In genomic region chr17:8892338-8892690, GRCh38 we compare ENCODE assay signal across 14 cellular contexts. TPM values are rescaled to one million over a fixed set of nuclear protein-coding genes. Genes with fewer than 3 reads are reported as not detected.
DNase-seq lines count a peak whose midpoint lies in the region; ATAC-seq and TF ChIP-seq lines count a peak whose summit lies in the region.
"Had no signal": no experiment of that assay in that cellular context is flagged by ENCODE, and none has a peak within 500 bp of the region (broad histone marks: within the 10 kb centered on the region; RNA-seq: fewer than 3 reads in every experiment).

No MANE protein-coding gene starts in this region.

- no peaks in the 10 kb centered on the region for H3K27me3 ChIP-seq in mammary epithelial cell (ENCODE audit: insufficient read depth, low read length)

- no peak overlapping the region for H3K4me2 ChIP-seq in mammary epithelial cell (ENCODE audit: insufficient read depth, low read depth, low read length)

- CTCF ChIA-PET in RWPE1 (lab: Yijun Ruan, JAX) (interaction anchor here (0.5 kb wide), 1 partner anchor 144 kb away, joined by 3 read pairs; no protein-coding TSS in a partner anchor), mammary epithelial cell (lab: Charles Lee; ENCODE audit: low non-redundant PET) (interaction anchor here (0.6 kb wide), 1 partner anchor 93 kb away, joined by 5 read pairs; no protein-coding TSS in a partner anchor)

- no peaks in the 10 kb centered on the region for H3K36me3 ChIP-seq in mammary epithelial cell (ENCODE audit: insufficient read depth, low read length)
- H3K36me3 ChIP-seq: sigmoid colon had no signal

- ATAC-seq in HG03060 (IDR thresholded peaks at IDR 0.05; ENCODE audit: low read depth, unreplicated experiment), result peak; percentile 54
- ATAC-seq in activated naive CD4-positive, alpha-beta T cell treated with anti-CD3 and anti-CD28 coated beads, Interleukin-2, amount 50 U/mL, for 72 hours, result peak; percentile 70 to 73
- ATAC-seq in left cardiac atrium, result no peak

- no peaks in the 10 kb centered on the region for H3K9me3 ChIP-seq in mammary epithelial cell (replicated peaks; ENCODE audit: insufficient read depth, low read length)
- H3K9me3 ChIP-seq: sigmoid colon had no signal

- no peaks in the 10 kb centered on the region for H3K9me3 Mint-ChIP-seq in activated naive CD4-positive, alpha-beta T cell treated with anti-CD3 and anti-CD28 coated beads, Interleukin-2, amount 50 U/mL, for 72 hours

- H3K4me1 ChIP-seq in mammary epithelial cell (ENCODE audit: insufficient read depth, low read length), result no peaks in the 10 kb centered on the region

- BruUV-seq in mammary epithelial cell (replicated peaks; lab: Mats Ljungman, UMichigan), result no TSS peak

- H4K20me1 ChIP-seq in mammary epithelial cell (ENCODE audit: insufficient read depth, low read length), result no peaks in the 10 kb centered on the region

- no peak overlapping the region for H2AFZ ChIP-seq in mammary epithelial cell (ENCODE audit: low read depth, low read length)

- H3K36me3 Mint-ChIP-seq in activated naive CD4-positive, alpha-beta T cell treated with anti-CD3 and anti-CD28 coated beads, Interleukin-2, amount 50 U/mL, for 72 hours, result peaks cover 7 to 30% of the 10 kb centered on the region in 2 donors

- intact Hi-C loops in left cardiac atrium (cut with DNase I), result loop anchor here in 1 of 2 donors (5.0 kb wide), 1 partner anchor 85 kb away; no protein-coding TSS in a partner anchor
- intact Hi-C loops in mammary epithelial cell (cut with micrococcal nuclease), result no loop called here

- H3K27ac ChIP-seq in RWPE1 (no peak overlapping the region), mammary epithelial cell (ENCODE audit: insufficient read depth, low read depth, low read length) (no peak overlapping the region)
- H3K27ac ChIP-seq: C4-2B, sigmoid colon, VCaP had no signal

- TF ChIP-seq CTCF in GM13976 (IDR thresholded peaks at IDR 0.05; ENCODE audit: borderline replicate concordance, control extremely low read depth, extremely low read depth, insufficient read depth, missing control alignments), result no peak
- no peak for TF ChIP-seq CTCF in RWPE1 (conservative IDR thresholded peaks at IDR 0.05; ENCODE audit: low read depth)
- TF ChIP-seq CTCF in mammary epithelial cell (conservative IDR thresholded peaks at IDR 0.05 in 1 of 2, IDR thresholded peaks at IDR 0.05 in 1 of 2; ENCODE audit: extremely low read depth in 1 of 2, insufficient read depth in 1 of 2, low read depth in 1 of 2, low read length in 2 of 2), result no peak

- in situ Hi-C loops in GM13976 (cut with MboI; ENCODE audit: low sequenced_read_pairs, unreplicated experiment) (loop anchor here (10.0 kb wide), 1 partner anchor 138 kb away; the partner anchor contains the start of gene SPDYE4), mammary epithelial cell (cut with MboI; ENCODE audit: low sequenced_read_pairs in 2 of 2) (loop anchor here (10.0 kb wide), 2 partner anchors 98 to 138 kb away; partner anchors contain the start of genes MFSD6L (in 1 of the 2) and SPDYE4 (in 1 of the 2))

- POLR2A ChIA-PET in RWPE1 (lab: Yijun Ruan, JAX; ENCODE audit: low non-redundant PET), result no interaction called here

- H3K79me2 ChIP-seq in mammary epithelial cell (ENCODE audit: insufficient read depth, low read length), result no peaks in the 10 kb centered on the region

- DNase-seq in CD1c-positive myeloid dendritic cell (ENCODE audit: extremely low spot score), result peak; percentile 61
- peak; percentile 77 for DNase-seq in GM13976 (ENCODE audit: low spot score)
- no peak for DNase-seq in activated naive CD4-positive, alpha-beta T cell treated with anti-CD3 and anti-CD28 coated beads, Interleukin-2, amount 50 U/mL, for 72 hours (ENCODE audit: low spot score in 2 of 2)
- DNase-seq in left cardiac atrium, result no peak
- no peak for DNase-seq in T-helper 9 cell
- no peak for DNase-seq in RWPE1 (ENCODE audit: low spot score)
- no peak for DNase-seq in mammary epithelial cell
- DNase-seq: amygdala, NCI-H1436 treated with DMSO at 0.1 percent for 48 hours, sigmoid colon had no signal

- H3K4me3 ChIP-seq in mammary epithelial cell (replicated peaks in 1 of 3; ENCODE audit: insufficient read depth in 1 of 3, low read depth in 2 of 3, low read length in 3 of 3), result no peak overlapping the region
- H3K4me3 ChIP-seq: sigmoid colon had no signal

- WGBS in mammary epithelial cell (ENCODE audit: low coverage, missing lambda C conversion rate), result 87% methylated on average over 6 of the region's 6 CpGs

- H3K27ac Mint-ChIP-seq in activated naive CD4-positive, alpha-beta T cell treated with anti-CD3 and anti-CD28 coated beads, Interleukin-2, amount 50 U/mL, for 72 hours, result peak overlapping the region in 1 of 2 donors; percentile 85

- dilution Hi-C loops in mammary epithelial cell (cut with HindIII; ENCODE audit: low sequenced_read_pairs), result no loop called here

- no peak overlapping the region for H3K9ac ChIP-seq in mammary epithelial cell (ENCODE audit: insufficient read depth, low read length)

RNA-seq across cellular contexts. Expression of gene PIK3R6, which starts 24.8 kb away (rescaled TPM):
- total RNA-seq in activated naive CD4-positive, alpha-beta T cell treated with anti-CD3 and anti-CD28 coated beads, Interleukin-2, amount 50 U/mL, for 72 hours, result 1 to 10 TPM in 1 of 2 donors, under 1 TPM in 1; 0.23 to 4.3 TPM
- total RNA-seq in left cardiac atrium, result 1 to 10 TPM in 1 of 2 donors, under 1 TPM in 1; 0.79 to 1.1 TPM
- under 1 TPM in 1 of 2 donors, not detected in 1; under 0.01 TPM for total RNA-seq in mammary epithelial cell
- 0.07 TPM for polyA plus RNA-seq in mammary epithelial cell
- polyA minus RNA-seq in mammary epithelial cell, result not detected
- total RNA-seq: endothelial cell of umbilical vein had no signal
- polyA plus RNA-seq: endothelial cell of umbilical vein had no signal

Comparison
In these comparisons a context has a peak if more than half of its experiments do, and no peak if none do; other contexts are left out.
1. DNase-seq: peak in CD1c-positive myeloid dendritic cell (single experiment) and GM13976 (single experiment); none in activated naive CD4-positive, alpha-beta T cell treated with anti-CD3 and anti-CD28 coated beads, Interleukin-2, amount 50 U/mL, for 72 hours (0 of 2), left cardiac atrium (single experiment), T-helper 9 cell (single experiment), RWPE1 (single experiment) and mammary epithelial cell (single experiment).
2. ATAC-seq: peak in HG03060 (single experiment) and activated naive CD4-positive, alpha-beta T cell treated with anti-CD3 and anti-CD28 coated beads, Interleukin-2, amount 50 U/mL, for 72 hours (2 of 2); none in left cardiac atrium (0 of 2).